Comparison of ENCODE assay signal across 13 cellular contexts in the genomic region with DNA sequence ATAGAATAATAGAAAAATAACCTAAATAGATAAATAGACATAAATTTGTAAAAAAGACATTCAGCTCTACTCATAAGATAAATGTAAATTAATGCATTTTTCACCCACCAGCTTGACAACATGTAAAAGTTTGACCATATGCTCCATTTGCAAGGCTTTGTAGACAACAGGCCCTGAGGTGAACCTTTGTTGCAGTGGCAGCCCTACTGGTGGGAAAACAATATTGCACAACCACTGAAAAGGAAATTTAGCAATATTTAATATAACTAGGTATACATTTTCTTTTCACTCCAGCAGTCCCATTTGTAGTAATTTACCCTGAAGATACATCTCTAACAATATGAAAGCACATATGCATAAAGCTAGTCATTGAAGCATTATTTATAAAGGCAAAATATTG. TPM values are rescaled to one million over a fixed set of nuclear protein-coding genes. Genes with fewer than 3 reads are reported as not detected.
DNase-seq lines count a peak whose midpoint lies in the region; ATAC-seq, FAIRE-seq and TF ChIP-seq lines count a peak whose summit lies in the region.
"Had no signal": no experiment of that assay in that cellular context is flagged by ENCODE, and none has a peak within 500 bp of the region (broad histone marks: within the 10 kb centered on the region; RNA-seq: fewer than 3 reads in every experiment).

No MANE protein-coding gene starts in this region.

- H3K27me3 ChIP-seq in DND-41 (ENCODE audit: insufficient read depth, low read length, poor library complexity): no peaks in the 10 kb centered on the region
- no peaks in the 10 kb centered on the region for H3K27me3 ChIP-seq in HepG2 (ENCODE audit: control insufficient read depth in 1 of 2, insufficient read depth in 2 of 2, low read length in 2 of 2)
- H3K27me3 ChIP-seq in stomach: no peaks in the 10 kb centered on the region

- no peaks in the 10 kb centered on the region for H3K79me2 ChIP-seq in DND-41 (ENCODE audit: insufficient read depth, low read length)
- no peaks in the 10 kb centered on the region for H3K79me2 ChIP-seq in HepG2 (ENCODE audit: insufficient read depth, low read length)

- H2AFZ ChIP-seq in DND-41 (ENCODE audit: low read depth, low read length) (no peak overlapping the region), HepG2 (ENCODE audit: low read length) (no peak overlapping the region)

- no peak for TF ChIP-seq RAD21 in HepG2 (CRISPR knock-in tag; IDR thresholded peaks at IDR 0.05)

- TF ChIP-seq EP300 in HepG2 (IDR thresholded peaks at IDR 0.05; ENCODE audit: low read depth in 2 of 2, low read length in 2 of 2) (no peak), HepG2 (CRISPR knock-in tag; IDR thresholded peaks at IDR 0.05; ENCODE audit: borderline replicate concordance) (no peak), stomach (IDR thresholded peaks at IDR 0.05) (no peak)

- H3K4me3 ChIP-seq in DND-41 (ENCODE audit: low read depth in 1 of 2, low read length in 2 of 2) (no peak overlapping the region), astrocyte of the spinal cord (ENCODE audit: low read depth, low read length) (no peak overlapping the region), HepG2 (replicated peaks in 1 of 3; ENCODE audit: insufficient read depth in 1 of 3, low read depth in 2 of 3, low read length in 3 of 3) (no peak overlapping the region), stomach (no peak overlapping the region)
- H3K4me3 ChIP-seq: lower lobe of right lung, skin epidermis had no signal

- DNase-seq in DND-41 (no peak), HFFc6 (no peak), astrocyte of the spinal cord (ENCODE audit: low read depth, low spot score) (no peak), HepG2 (ENCODE audit: low spot score) (no peak), stomach (no peak), T-helper 9 cell (no peak)
- DNase-seq: hippocampal formation, lower lobe of right lung, NCI-H2171 treated with DMSO at 0.1 percent for 48 hours had no signal

- no peak for TF ChIP-seq POLR2A in HepG2 (IDR thresholded peaks at IDR 0.05; ENCODE audit: insufficient read depth in 1 of 2, low read depth in 2 of 2, low read length in 2 of 2)
- TF ChIP-seq POLR2A in stomach (IDR thresholded peaks at IDR 0.05): no peak

- peak; percentile 14 for TF ChIP-seq CTCF in DND-41 (IDR thresholded peaks at IDR 0.05; ENCODE audit: borderline replicate concordance, extremely low read depth, low read length, poor library complexity, severe bottlenecking)
- TF ChIP-seq CTCF in HFFc6 (IDR thresholded peaks at IDR 0.05): peak; percentile 57; the same call in 1 of the 2 replicates
- TF ChIP-seq CTCF in astrocyte of the spinal cord (IDR thresholded peaks at IDR 0.05; ENCODE audit: low read depth, low read length): peak; percentile 37
- no peak for TF ChIP-seq CTCF in HepG2 (CRISPR knock-in tag; IDR thresholded peaks at IDR 0.05)
- TF ChIP-seq CTCF in stomach (IDR thresholded peaks at IDR 0.05): no peak

- CTCF ChIA-PET in HepG2 (lab: Yijun Ruan, JAX; ENCODE audit: low intra/inter-chr PET ratio, low total read pairs): no interaction called here

- no TSS peak for BruUV-seq in HepG2 (replicated peaks; lab: Mats Ljungman, UMichigan)

- no peak overlapping the region for H3K4me3 Mint-ChIP-seq in HFFc6

- H3K27ac Mint-ChIP-seq in HFFc6: no peak overlapping the region

- H3K9ac ChIP-seq in DND-41 (ENCODE audit: low read depth, low read length): no peak overlapping the region
- no peak overlapping the region for H3K9ac ChIP-seq in HepG2 (ENCODE audit: insufficient read depth, low read depth, low read length)

- no peak overlapping the region for H3K4me2 ChIP-seq in DND-41 (ENCODE audit: insufficient read depth, low read length)
- H3K4me2 ChIP-seq in HepG2 (ENCODE audit: low read depth, low read length): no peak overlapping the region

- H3K9me3 ChIP-seq in DND-41 (ENCODE audit: insufficient read depth, low read length, severe bottlenecking): peaks cover 12% of the 10 kb centered on the region
- peaks cover 31% of the 10 kb centered on the region for H3K9me3 ChIP-seq in HepG2 (ENCODE audit: low read length)
- H3K9me3 ChIP-seq in stomach: peaks cover 6 to 54% (median 35%) of the 10 kb centered on the region in 4 donors

- no peak for ATAC-seq in DND-41 (ENCODE audit: insufficient read depth, low read depth)
- 0 out of 3 replicates have a peak, but pooled peaks have one; percentile 30 for ATAC-seq in HepG2
- ATAC-seq in HG03025 (IDR thresholded peaks at IDR 0.05; ENCODE audit: low FRiP score, unreplicated experiment): no peak
- ATAC-seq in activated CD4-positive, CD25-positive, alpha-beta regulatory T cell treated with anti-CD3 and anti-CD28 coated beads, Interleukin-2, amount 50 U/mL, for 24 hours: no peak
- ATAC-seq: lower lobe of right lung had no signal

- H4K20me1 ChIP-seq in DND-41 (ENCODE audit: insufficient read depth, low read length) (no peaks in the 10 kb centered on the region), HepG2 (ENCODE audit: insufficient read depth, low read length) (no peaks in the 10 kb centered on the region)

- H3K9me3 Mint-ChIP-seq in HFFc6: peaks cover 50% of the 10 kb centered on the region

- peaks cover 28% of the 10 kb centered on the region for H3K4me1 Mint-ChIP-seq in HFFc6 (ENCODE audit: low read depth)

- in situ Hi-C loops in astrocyte of the spinal cord (cut with HindIII; ENCODE audit: low sequenced_read_pairs) (no loop called here), HepG2 (cut with HindIII; ENCODE audit: extremely low pct_ligation_motif_present, low pct_unique_long_range_greater_than_20kb) (no loop called here)

- H3K27me3 Mint-ChIP-seq in HFFc6 (ENCODE audit: insufficient read depth): peaks cover 4% of the 10 kb centered on the region

- POLR2A ChIA-PET in HepG2 (lab: Yijun Ruan, JAX): no interaction called here

- H3K27ac ChIP-seq in DND-41 (ENCODE audit: low read length) (no peak overlapping the region), HepG2 (ENCODE audit: extremely low read length, insufficient read depth, low read length) (no peak overlapping the region), stomach (no peak overlapping the region)
- H3K27ac ChIP-seq: lower lobe of right lung, skin epidermis had no signal

- no peak for FAIRE-seq in HepG2 (lab: Jason Lieb, UNC)

- H3K36me3 ChIP-seq in DND-41 (ENCODE audit: insufficient read depth, low read length): no peaks in the 10 kb centered on the region
- no peaks in the 10 kb centered on the region for H3K36me3 ChIP-seq in HepG2 (replicated peaks in 1 of 2; ENCODE audit: control insufficient read depth in 1 of 2, insufficient read depth in 2 of 2, low read length in 2 of 2)
- peaks cover 0 to 3% (median 0%) of the 10 kb centered on the region in 4 donors for H3K36me3 ChIP-seq in stomach
- H3K36me3 ChIP-seq: lower lobe of right lung had no signal

- intact Hi-C loops in HepG2 (cut with micrococcal nuclease; ENCODE audit: unreplicated experiment) (no loop called here), stomach (cut with DNase I; ENCODE audit: low total_unique reads) (no loop called here)

- peaks cover 28% of the 10 kb centered on the region for H3K36me3 Mint-ChIP-seq in HFFc6 (ENCODE audit: low read depth)

- H3K4me1 ChIP-seq in DND-41 (ENCODE audit: insufficient read depth, low read length) (no peaks in the 10 kb centered on the region), HepG2 (ENCODE audit: insufficient read depth, low read length) (no peaks in the 10 kb centered on the region), stomach (no peaks in the 10 kb centered on the region)
- H3K4me1 ChIP-seq: lower lobe of right lung had no signal

TF ChIP-seq in HepG2, 621 proteins besides CTCF, POLR2A, EP300 and RAD21 (continues in another document):
- TF ChIP-seq, protein P1, sequence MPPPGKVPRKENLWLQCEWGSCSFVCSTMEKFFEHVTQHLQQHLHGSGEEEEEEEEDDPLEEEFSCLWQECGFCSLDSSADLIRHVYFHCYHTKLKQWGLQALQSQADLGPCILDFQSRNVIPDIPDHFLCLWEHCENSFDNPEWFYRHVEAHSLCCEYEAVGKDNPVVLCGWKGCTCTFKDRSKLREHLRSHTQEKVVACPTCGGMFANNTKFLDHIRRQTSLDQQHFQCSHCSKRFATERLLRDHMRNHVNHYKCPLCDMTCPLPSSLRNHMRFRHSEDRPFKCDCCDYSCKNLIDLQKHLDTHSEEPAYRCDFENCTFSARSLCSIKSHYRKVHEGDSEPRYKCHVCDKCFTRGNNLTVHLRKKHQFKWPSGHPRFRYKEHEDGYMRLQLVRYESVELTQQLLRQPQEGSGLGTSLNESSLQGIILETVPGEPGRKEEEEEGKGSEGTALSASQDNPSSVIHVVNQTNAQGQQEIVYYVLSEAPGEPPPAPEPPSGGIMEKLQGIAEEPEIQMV (CRISPR knock-in tag; IDR thresholded peaks at IDR 0.05; ENCODE audit: low read depth): no peak
- TF ChIP-seq CEBPG (CRISPR knock-in tag; IDR thresholded peaks at IDR 0.05) (peak; percentile 61), PRMT3 (CRISPR knock-in tag; IDR thresholded peaks at IDR 0.05; ENCODE audit: borderline replicate concordance, low read depth) (no peak), CEBPB (IDR thresholded peaks at IDR 0.05; ENCODE audit: borderline replicate concordance, low read depth, low read length) (peak; percentile 80)

RNA-seq across cellular contexts. Expression of a gene that starts 39.0 kb away (rescaled TPM):
- not detected for total RNA-seq in HFFc6 (2021; fragmentation: NEBNext Ultra II Directional; extraction: Animal tissue kit (Norgen Biotek cat#: 25700))
- not detected in 2 replicates for total RNA-seq in HepG2 (2016; rRNA removed; fragmentation: Illumina TruSeq; extraction: Trizol)
- total RNA-seq in HepG2 (2016; cell fraction: cytosol; rRNA removed; fragmentation: Illumina TruSeq; extraction: Trizol; ENCODE audit: low read depth): not detected in 2 replicates
- not detected in 2 replicates for total RNA-seq in HepG2 (2016; cell fraction: insoluble cytoplasmic fraction; rRNA removed; fragmentation: Illumina TruSeq; extraction: Trizol)
- total RNA-seq in HepG2 (2016; cell fraction: membrane; rRNA removed; fragmentation: Illumina TruSeq; extraction: Trizol): not detected in 2 replicates
- total RNA-seq in HepG2 (2016; cell fraction: nucleus; rRNA removed; fragmentation: Illumina TruSeq; extraction: Trizol): not detected in 2 replicates
- polyA plus RNA-seq in HepG2 (2011; rRNA removed): 0.01 TPM in 1 of 2 replicates, not detected in the other
- 0.01 TPM in 1 of 2 replicates, not detected in the other for polyA plus RNA-seq in HepG2 (2011; cell fraction: cytosol; rRNA removed)
- polyA plus RNA-seq in HepG2 (2011; cell fraction: nucleus; rRNA removed): 0.03 and 0.07 TPM in 2 replicates
- polyA plus RNA-seq in HepG2 (2012): 0.03 TPM in 1 of 2 replicates, not detected in the other
- polyA plus RNA-seq in HepG2 (2016; cell fraction: cytosol; fragmentation: Illumina TruSeq; extraction: Trizol; ENCODE audit: low read depth): not detected in 2 replicates
- polyA plus RNA-seq in HepG2 (2016; cell fraction: insoluble cytoplasmic fraction; fragmentation: Illumina TruSeq; extraction: Trizol; ENCODE audit: low read depth): not detected in 2 replicates
- polyA plus RNA-seq in HepG2 (2016; cell fraction: membrane; fragmentation: Illumina TruSeq; extraction: Trizol; ENCODE audit: low read depth): not detected in 2 replicates
- not detected in 2 replicates for polyA plus RNA-seq in HepG2 (2016; cell fraction: nucleus; fragmentation: Illumina TruSeq; extraction: Trizol; ENCODE audit: insufficient read depth, low read depth)
- polyA minus RNA-seq in HepG2 (2011; rRNA and poly(A)+ RNA removed; ENCODE audit: low replicate concordance): 0.04 TPM in 1 of 2 replicates, not detected in the other
- not detected in 2 replicates for polyA minus RNA-seq in HepG2 (2011; cell fraction: cytosol; rRNA and poly(A)+ RNA removed)
- polyA minus RNA-seq in HepG2 (2011; cell fraction: nucleus; rRNA and poly(A)+ RNA removed): not detected in 2 replicates
- total RNA-seq in stomach: 1 to 10 TPM in 2 of 5 donors, under 1 TPM in 2, not detected in 1; 0.58 to 4.9 (median 1.2) TPM
- under 1 TPM; 0.25 to 0.65 (median 0.31) TPM for polyA plus RNA-seq in stomach
- total RNA-seq: T-helper 1 cell treated with Interleukin-12 subunit alpha and Interleukin-12 subunit beta and Interleukin-4 antibody, amounts not matched to agents 30 ng/mL and 1 ng/mL, for 36 hours had no signal

Comparison
In these comparisons a context has a peak if more than half of its experiments do, and no peak if none do; other contexts are left out.
1. CTCF ChIP-seq: peak in DND-41 (single experiment), HFFc6 (single experiment) and astrocyte of the spinal cord (single experiment); none in HepG2 (single experiment) and stomach (0 of 7).